Comparison of ENCODE assay signal across 8 cellular contexts in the genomic region with DNA sequence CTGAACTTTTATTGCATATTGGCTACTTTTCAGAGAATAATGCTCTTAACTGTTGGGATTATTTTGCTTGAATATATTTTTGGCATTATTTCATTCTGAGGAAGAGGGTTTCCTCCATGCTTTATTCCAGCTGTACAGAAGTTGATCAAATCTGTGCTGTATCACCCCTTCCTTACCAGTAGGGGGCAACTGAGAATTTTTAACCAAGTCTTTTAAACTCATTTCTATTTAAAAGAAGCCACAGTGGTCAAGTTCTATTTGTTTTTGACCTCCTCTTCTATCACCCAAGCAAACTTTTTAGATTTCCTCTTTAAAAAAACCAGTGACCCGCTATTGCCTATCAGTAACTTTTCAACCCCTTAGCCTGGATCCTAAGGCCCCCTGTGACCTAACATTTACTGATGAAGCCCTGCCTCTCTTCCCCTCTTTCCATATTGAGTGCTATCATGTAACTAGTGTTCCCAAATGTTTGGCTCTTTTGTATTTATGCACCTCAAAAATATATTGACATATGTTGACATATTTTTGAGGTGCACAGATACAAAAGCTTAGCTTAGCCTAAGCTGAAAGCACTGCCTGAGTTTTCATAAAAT.
DNase-seq lines count a peak whose midpoint lies in the region; TF ChIP-seq lines count a peak whose summit lies in the region.

No MANE protein-coding gene starts in this region.

- H3K4me3 Mint-ChIP-seq in HFFc6 = no peak overlapping the region

- H3K27ac Mint-ChIP-seq in HFFc6 = no peak overlapping the region

- H3K36me3 Mint-ChIP-seq in HFFc6 (ENCODE audit: low read depth) = no peaks in the 10 kb centered on the region

- H3K9me3 Mint-ChIP-seq in HFFc6 = no peaks in the 10 kb centered on the region

- peak; percentile 87 for TF ChIP-seq CTCF in HFFc6 (IDR thresholded peaks at IDR 0.05)

- no peaks in the 10 kb centered on the region; the same call in 1 of the 2 replicates for H3K27me3 Mint-ChIP-seq in HFFc6 (ENCODE audit: insufficient read depth)

- DNase-seq in NCI-H82 (lab: John Stamatoyannopoulos, UW) (peak; percentile 10), NCI-H82 treated with DMSO at 0.1 percent for 48 hours (lab: John Stamatoyannopoulos, UW; ENCODE audit: unreplicated experiment) (no peak), HFFc6 (peak; percentile 23), NCI-H748 (lab: John Stamatoyannopoulos, UW; ENCODE audit: unreplicated experiment) (peak; percentile 50), dermis microvascular lymphatic vessel endothelial cell (ENCODE audit: low read depth in 2 of 2) (peak; percentile 6 to 27), pons (ENCODE audit: low spot score) (peak; percentile 13), H4 (ENCODE audit: low spot score) (no peak)
- DNase-seq in stimulated activated CD4-positive, alpha-beta T cell treated with anti-CD3 and anti-CD28 coated beads, Interleukin-4, amount 100 ng/mL, for 4 hours = no peak

- H3K4me1 Mint-ChIP-seq in HFFc6 (ENCODE audit: low read depth) = no peaks in the 10 kb centered on the region

Comparison
In these comparisons a context has a peak if more than half of its experiments do, and no peak if none do; other contexts are left out.
1. DNase-seq: peak in NCI-H82 (single experiment), HFFc6 (single experiment), NCI-H748 (single experiment), dermis microvascular lymphatic vessel endothelial cell (2 of 2) and pons (single experiment); none in NCI-H82 treated with DMSO at 0.1 percent for 48 hours (single experiment), H4 (single experiment) and stimulated activated CD4-positive, alpha-beta T cell treated with anti-CD3 and anti-CD28 coated beads, Interleukin-4, amount 100 ng/mL, for 4 hours (0 of 2).